In the genomic region with DNA sequence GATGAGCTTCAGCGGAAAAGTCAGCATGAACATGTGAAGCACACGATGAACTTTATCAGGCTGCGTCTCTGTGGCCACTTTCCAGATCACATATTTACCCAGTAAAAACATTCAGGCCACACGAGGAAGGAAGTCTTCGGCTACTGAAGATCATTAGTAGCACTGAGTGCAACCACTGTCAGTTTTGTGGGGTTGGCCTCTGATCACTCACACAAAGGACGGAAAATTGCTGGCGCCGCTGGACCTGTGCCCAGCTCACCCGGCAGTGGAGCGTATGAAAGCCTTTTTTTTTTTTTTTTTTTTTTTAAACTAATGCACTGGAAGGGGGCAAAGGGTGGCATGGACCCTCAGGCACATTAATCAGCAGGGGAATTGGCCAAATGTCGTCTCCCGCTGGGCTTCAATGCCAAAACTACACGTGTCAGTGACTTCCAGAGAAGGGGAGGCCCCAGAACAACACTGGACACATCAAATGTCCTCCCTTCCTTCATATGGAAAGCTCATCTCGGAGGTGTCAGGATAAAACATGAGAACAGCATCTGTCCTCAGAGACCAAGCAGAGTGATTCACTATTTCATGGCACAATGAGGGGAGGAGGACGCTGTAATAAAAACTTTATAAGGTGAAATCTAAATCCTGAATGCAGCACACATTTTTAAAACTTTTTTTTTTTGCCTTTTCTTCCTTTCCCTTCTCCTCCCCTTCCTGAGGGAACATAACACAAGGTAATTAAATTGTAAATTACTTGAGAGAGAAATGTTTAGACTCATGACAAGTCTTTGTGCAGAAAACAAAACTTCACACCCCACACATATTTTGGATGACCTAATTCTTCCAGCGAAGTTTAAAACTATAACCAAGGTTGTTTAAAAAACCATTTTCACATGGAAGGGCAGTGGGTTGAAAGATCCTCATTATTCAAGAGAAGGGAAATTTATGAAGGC, we compare ENCODE assay signal across 1 cellular context.
TF ChIP-seq lines count a peak whose summit lies in the region.

No MANE protein-coding gene starts in this region.

TF ChIP-seq in GM23338, 12 proteins besides CTCF, POLR2A, EP300 and RAD21 (continued from another document):
- TF ChIP-seq, protein P1, sequence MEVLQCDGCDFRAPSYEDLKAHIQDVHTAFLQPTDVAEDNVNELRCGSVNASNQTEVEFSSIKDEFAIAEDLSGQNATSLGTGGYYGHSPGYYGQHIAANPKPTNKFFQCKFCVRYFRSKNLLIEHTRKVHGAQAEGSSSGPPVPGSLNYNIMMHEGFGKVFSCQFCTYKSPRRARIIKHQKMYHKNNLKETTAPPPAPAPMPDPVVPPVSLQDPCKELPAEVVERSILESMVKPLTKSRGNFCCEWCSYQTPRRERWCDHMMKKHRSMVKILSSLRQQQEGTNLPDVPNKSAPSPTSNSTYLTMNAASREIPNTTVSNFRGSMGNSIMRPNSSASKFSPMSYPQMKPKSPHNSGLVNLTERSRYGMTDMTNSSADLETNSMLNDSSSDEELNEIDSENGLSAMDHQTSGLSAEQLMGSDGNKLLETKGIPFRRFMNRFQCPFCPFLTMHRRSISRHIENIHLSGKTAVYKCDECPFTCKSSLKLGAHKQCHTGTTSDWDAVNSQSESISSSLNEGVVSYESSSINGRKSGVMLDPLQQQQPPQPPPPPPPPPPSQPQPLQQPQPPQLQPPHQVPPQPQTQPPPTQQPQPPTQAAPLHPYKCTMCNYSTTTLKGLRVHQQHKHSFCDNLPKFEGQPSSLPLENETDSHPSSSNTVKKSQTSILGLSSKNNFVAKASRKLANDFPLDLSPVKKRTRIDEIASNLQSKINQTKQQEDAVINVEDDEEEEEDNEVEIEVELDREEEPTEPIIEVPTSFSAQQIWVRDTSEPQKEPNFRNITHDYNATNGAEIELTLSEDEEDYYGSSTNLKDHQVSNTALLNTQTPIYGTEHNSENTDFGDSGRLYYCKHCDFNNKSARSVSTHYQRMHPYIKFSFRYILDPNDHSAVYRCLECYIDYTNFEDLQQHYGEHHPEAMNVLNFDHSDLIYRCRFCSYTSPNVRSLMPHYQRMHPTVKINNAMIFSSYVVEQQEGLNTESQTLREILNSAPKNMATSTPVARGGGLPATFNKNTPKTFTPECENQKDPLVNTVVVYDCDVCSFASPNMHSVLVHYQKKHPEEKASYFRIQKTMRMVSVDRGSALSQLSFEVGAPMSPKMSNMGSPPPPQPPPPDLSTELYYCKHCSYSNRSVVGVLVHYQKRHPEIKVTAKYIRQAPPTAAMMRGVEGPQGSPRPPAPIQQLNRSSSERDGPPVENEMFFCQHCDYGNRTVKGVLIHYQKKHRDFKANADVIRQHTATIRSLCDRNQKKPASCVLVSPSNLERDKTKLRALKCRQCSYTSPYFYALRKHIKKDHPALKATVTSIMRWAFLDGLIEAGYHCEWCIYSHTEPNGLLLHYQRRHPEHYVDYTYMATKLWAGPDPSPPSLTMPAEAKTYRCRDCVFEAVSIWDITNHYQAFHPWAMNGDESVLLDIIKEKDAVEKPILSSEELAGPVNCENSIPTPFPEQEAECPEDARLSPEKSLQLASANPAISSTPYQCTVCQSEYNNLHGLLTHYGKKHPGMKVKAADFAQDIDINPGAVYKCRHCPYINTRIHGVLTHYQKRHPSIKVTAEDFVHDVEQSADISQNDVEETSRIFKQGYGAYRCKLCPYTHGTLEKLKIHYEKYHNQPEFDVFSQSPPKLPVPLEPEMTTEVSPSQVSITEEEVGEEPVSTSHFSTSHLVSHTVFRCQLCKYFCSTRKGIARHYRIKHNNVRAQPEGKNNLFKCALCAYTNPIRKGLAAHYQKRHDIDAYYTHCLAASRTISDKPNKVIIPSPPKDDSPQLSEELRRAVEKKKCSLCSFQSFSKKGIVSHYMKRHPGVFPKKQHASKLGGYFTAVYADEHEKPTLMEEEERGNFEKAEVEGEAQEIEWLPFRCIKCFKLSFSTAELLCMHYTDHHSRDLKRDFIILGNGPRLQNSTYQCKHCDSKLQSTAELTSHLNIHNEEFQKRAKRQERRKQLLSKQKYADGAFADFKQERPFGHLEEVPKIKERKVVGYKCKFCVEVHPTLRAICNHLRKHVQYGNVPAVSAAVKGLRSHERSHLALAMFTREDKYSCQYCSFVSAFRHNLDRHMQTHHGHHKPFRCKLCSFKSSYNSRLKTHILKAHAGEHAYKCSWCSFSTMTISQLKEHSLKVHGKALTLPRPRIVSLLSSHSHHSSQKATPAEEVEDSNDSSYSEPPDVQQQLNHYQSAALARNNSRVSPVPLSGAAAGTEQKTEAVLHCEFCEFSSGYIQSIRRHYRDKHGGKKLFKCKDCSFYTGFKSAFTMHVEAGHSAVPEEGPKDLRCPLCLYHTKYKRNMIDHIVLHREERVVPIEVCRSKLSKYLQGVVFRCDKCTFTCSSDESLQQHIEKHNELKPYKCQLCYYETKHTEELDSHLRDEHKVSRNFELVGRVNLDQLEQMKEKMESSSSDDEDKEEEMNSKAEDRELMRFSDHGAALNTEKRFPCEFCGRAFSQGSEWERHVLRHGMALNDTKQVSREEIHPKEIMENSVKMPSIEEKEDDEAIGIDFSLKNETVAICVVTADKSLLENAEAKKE (CRISPR knock-in tag; IDR thresholded peaks at IDR 0.05): no peak
- TF ChIP-seq, protein P2, sequence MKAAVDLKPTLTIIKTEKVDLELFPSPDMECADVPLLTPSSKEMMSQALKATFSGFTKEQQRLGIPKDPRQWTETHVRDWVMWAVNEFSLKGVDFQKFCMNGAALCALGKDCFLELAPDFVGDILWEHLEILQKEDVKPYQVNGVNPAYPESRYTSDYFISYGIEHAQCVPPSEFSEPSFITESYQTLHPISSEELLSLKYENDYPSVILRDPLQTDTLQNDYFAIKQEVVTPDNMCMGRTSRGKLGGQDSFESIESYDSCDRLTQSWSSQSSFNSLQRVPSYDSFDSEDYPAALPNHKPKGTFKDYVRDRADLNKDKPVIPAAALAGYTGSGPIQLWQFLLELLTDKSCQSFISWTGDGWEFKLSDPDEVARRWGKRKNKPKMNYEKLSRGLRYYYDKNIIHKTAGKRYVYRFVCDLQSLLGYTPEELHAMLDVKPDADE (IDR thresholded peaks at IDR 0.05): no peak
- TF ChIP-seq STAT1 (IDR thresholded peaks at IDR 0.05; ENCODE audit: unreplicated experiment): no peak
